14 cellular contexts compared by ENCODE assay signal in the genomic region with DNA sequence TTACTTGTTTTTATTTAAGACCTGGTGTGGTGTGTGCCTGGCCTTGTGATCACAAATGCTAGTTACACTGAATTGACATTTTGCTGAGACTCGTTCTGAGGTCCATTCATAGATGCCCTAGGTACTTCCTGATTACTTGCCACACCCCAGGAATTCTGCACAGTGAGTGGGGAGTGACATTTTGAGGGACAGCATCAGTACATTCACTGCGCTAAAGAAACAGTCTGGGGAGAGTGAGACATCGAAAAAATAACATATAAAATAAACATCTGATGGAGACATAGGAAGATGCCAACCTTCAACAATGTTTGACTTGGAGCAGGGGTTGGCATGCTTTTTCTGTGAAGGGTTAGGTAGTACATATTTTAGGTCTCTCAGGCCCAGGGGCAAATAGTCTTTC.
"Had no signal": no experiment of that assay in that cellular context is flagged by ENCODE, and none has a peak within 500 bp of the region (broad histone marks: within the 10 kb centered on the region; RNA-seq: fewer than 3 reads in every experiment).

No MANE protein-coding gene starts in this region.

- H3K9me3 ChIP-seq: gastrocnemius medialis, testis had no signal

- H3K36me3 ChIP-seq: gastrocnemius medialis, right lobe of liver had no signal

- H3K4me3 Mint-ChIP-seq: activated CD4-positive, alpha-beta T cell treated with anti-CD3 and anti-CD28 coated beads, Interleukin-2, amount 10 ng/mL, durations not matched to agents 7 days and 5 days; activated naive CD8-positive, alpha-beta T cell treated with anti-CD3 and anti-CD28 coated beads for 36 hours; central memory CD8-positive, alpha-beta T cell; dendritic cell treated with granulocyte-macrophage colony-stimulating factor and Interleukin-4, amounts not matched to agents 40 ng/mL and 50 ng/mL, for 4 days; nephron; stimulated activated naive CD8-positive, alpha-beta T cell treated with anti-CD3 and anti-CD28 coated beads, Interleukin-15, amount 100 ng/mL, for 72 hours had no signal

- DNase-seq: activated CD4-positive, alpha-beta T cell treated with anti-CD3 and anti-CD28 coated beads, Interleukin-2, amount 10 ng/mL, durations not matched to agents 7 days and 5 days; activated CD4-positive, CD25-positive, alpha-beta regulatory T cell; activated naive CD8-positive, alpha-beta T cell treated with anti-CD3 and anti-CD28 coated beads for 36 hours; brain microvascular endothelial cell; effector memory CD4-positive, alpha-beta T cell; gastrocnemius medialis; right lobe of liver; stimulated activated naive CD8-positive, alpha-beta T cell treated with anti-CD3 and anti-CD28 coated beads, Interleukin-15, amount 100 ng/mL, for 72 hours; testis had no signal

- ATAC-seq: gastrocnemius medialis; left lobe of liver; right lobe of liver; stimulated activated naive CD8-positive, alpha-beta T cell treated with anti-CD3 and anti-CD28 coated beads, Interleukin-15, amount 100 ng/mL, for 72 hours had no signal

- H3K27ac ChIP-seq: brain microvascular endothelial cell, epithelial cell of prostate, right lobe of liver, testis had no signal

- H3K27me3 Mint-ChIP-seq: activated CD4-positive, alpha-beta T cell treated with anti-CD3 and anti-CD28 coated beads, Interleukin-2, amount 10 ng/mL, durations not matched to agents 7 days and 5 days; activated naive CD8-positive, alpha-beta T cell treated with anti-CD3 and anti-CD28 coated beads for 36 hours; central memory CD8-positive, alpha-beta T cell; dendritic cell treated with granulocyte-macrophage colony-stimulating factor and Interleukin-4, amounts not matched to agents 40 ng/mL and 50 ng/mL, for 4 days; stimulated activated naive CD8-positive, alpha-beta T cell treated with anti-CD3 and anti-CD28 coated beads, Interleukin-15, amount 100 ng/mL, for 72 hours had no signal

- H3K4me3 ChIP-seq: gastrocnemius medialis, right lobe of liver, testis had no signal

- H3K27ac Mint-ChIP-seq: activated CD4-positive, alpha-beta T cell treated with anti-CD3 and anti-CD28 coated beads, Interleukin-2, amount 10 ng/mL, durations not matched to agents 7 days and 5 days; dendritic cell treated with granulocyte-macrophage colony-stimulating factor and Interleukin-4, amounts not matched to agents 40 ng/mL and 50 ng/mL, for 4 days; nephron had no signal

- H3K4me1 ChIP-seq: right lobe of liver had no signal

- H3K27me3 ChIP-seq: brain microvascular endothelial cell, gastrocnemius medialis, right lobe of liver, testis had no signal
